10 cellular contexts compared by ENCODE assay signal in genomic region chr14:21084988-21085853, GRCh38. TPM values are rescaled to one million over a fixed set of nuclear protein-coding genes. Genes with fewer than 3 reads are reported as not detected.
DNase-seq lines count a peak whose midpoint lies in the region; ATAC-seq, FAIRE-seq and TF ChIP-seq lines count a peak whose summit lies in the region.
"Had no signal": no experiment of that assay in that cellular context is flagged by ENCODE, and none has a peak within 500 bp of the region (broad histone marks: within the 10 kb centered on the region; RNA-seq: fewer than 3 reads in every experiment).

No MANE protein-coding gene starts in this region.

- no peaks in the 10 kb centered on the region for H3K27me3 Mint-ChIP-seq in CD4-positive, alpha-beta T cell
- peaks cover 18% of the 10 kb centered on the region for H3K27me3 Mint-ChIP-seq in neural progenitor cell (ENCODE audit: insufficient read depth, low read depth)

- no peak for TF ChIP-seq CTCF in CD4-positive, alpha-beta T cell (IDR thresholded peaks at IDR 0.05)
- no peak for TF ChIP-seq CTCF in fibroblast of pulmonary artery (IDR thresholded peaks at IDR 0.05; ENCODE audit: low read length, missing control alignments)
- TF ChIP-seq CTCF in neural progenitor cell (IDR thresholded peaks at IDR 0.05): no peak

- POLR2A ChIA-PET in CD4-positive, alpha-beta T cell (lab: Charles Lee): no interaction called here

- H3K27me3 ChIP-seq in CD4-positive, alpha-beta T cell (ENCODE audit: control insufficient read depth, insufficient read depth, low read length): no peaks in the 10 kb centered on the region
- no peaks in the 10 kb centered on the region for H3K27me3 ChIP-seq in neural progenitor cell

- peaks cover 47% of the 10 kb centered on the region for H3F3A ChIP-seq in neural progenitor cell (ENCODE audit: low read depth)

- H3K4me1 Mint-ChIP-seq in CD4-positive, alpha-beta T cell (ENCODE audit: low read depth): peaks cover 33% of the 10 kb centered on the region
- H3K4me1 Mint-ChIP-seq in neural progenitor cell: peaks cover 34% of the 10 kb centered on the region

- H3K9ac ChIP-seq in neural progenitor cell: no peak overlapping the region

- peaks cover 6% of the 10 kb centered on the region for H3K36me3 Mint-ChIP-seq in CD4-positive, alpha-beta T cell (ENCODE audit: low read depth)
- H3K36me3 Mint-ChIP-seq in neural progenitor cell: peaks cover 63% of the 10 kb centered on the region

- peaks cover 2% of the 10 kb centered on the region for H3K36me3 ChIP-seq in neural progenitor cell

- peak overlapping the region; percentile 55 for H3K27ac Mint-ChIP-seq in CD4-positive, alpha-beta T cell
- H3K27ac Mint-ChIP-seq in neural progenitor cell: no peak overlapping the region

- intact Hi-C loops in CD4-positive, alpha-beta T cell (cut with DNase I, micrococcal nuclease): loop anchor here in 1 of 2 experiments (10.0 kb wide), 1 partner anchor 620 kb away; the partner anchor contains the start of genes PIP4P1 and PNP

- H3K4me1 ChIP-seq in neural progenitor cell: peaks cover 4% of the 10 kb centered on the region

- H3K27ac ChIP-seq in CD4-positive, alpha-beta T cell (ENCODE audit: low read depth, low read length): no peak overlapping the region
- H3K27ac ChIP-seq in neural progenitor cell: no peak overlapping the region

- no peak overlapping the region for H2AFZ ChIP-seq in neural progenitor cell (replicated peaks)

- H4K20me1 ChIP-seq in neural progenitor cell (ENCODE audit: low read depth): peaks cover 35% of the 10 kb centered on the region

- ATAC-seq in CD4-positive, alpha-beta T cell (ENCODE audit: poor library complexity): no peak
- ATAC-seq in GM21723 (IDR thresholded peaks at IDR 0.05; ENCODE audit: unreplicated experiment) (no peak), GM21423 (IDR thresholded peaks at IDR 0.05; ENCODE audit: unreplicated experiment) (no peak)

- peaks cover 8% of the 10 kb centered on the region for H3K79me2 ChIP-seq in neural progenitor cell (ENCODE audit: low read depth)

- no peak for DNase-seq in CD4-positive, alpha-beta T cell
- peak; percentile 81 for DNase-seq in RCC 7860 (ENCODE audit: low spot score)
- DNase-seq in fibroblast of pulmonary artery (ENCODE audit: low read depth): peak; percentile 62
- DNase-seq in neural progenitor cell (ENCODE audit: low spot score): no peak
- DNase-seq in activated CD4-positive, alpha-beta T cell treated with anti-CD3 and anti-CD28 coated beads for 4 hours: no peak
- no peak for DNase-seq in cerebellum (ENCODE audit: low spot score)
- DNase-seq: NCI-H2107 had no signal

- CTCF ChIA-PET in CD4-positive, alpha-beta T cell (lab: Charles Lee): no interaction called here

- FAIRE-seq in RCC 7860 (lab: Jason Lieb, UNC): peak; percentile 81

- no peaks in the 10 kb centered on the region for H3K9me3 Mint-ChIP-seq in CD4-positive, alpha-beta T cell
- peaks cover 9% of the 10 kb centered on the region for H3K9me3 Mint-ChIP-seq in neural progenitor cell

- no peak overlapping the region for H3K4me2 ChIP-seq in neural progenitor cell

- H3K9me3 ChIP-seq in CD4-positive, alpha-beta T cell (ENCODE audit: control insufficient read depth, low read length): no peaks in the 10 kb centered on the region
- no peaks in the 10 kb centered on the region for H3K9me3 ChIP-seq in neural progenitor cell (ENCODE audit: low read depth)

- no peak overlapping the region for H3K4me3 Mint-ChIP-seq in CD4-positive, alpha-beta T cell
- H3K4me3 Mint-ChIP-seq in neural progenitor cell: peak overlapping the region; percentile 12

- H3K4me3 ChIP-seq in fibroblast of pulmonary artery (replicated peaks; ENCODE audit: low read depth, low read length): no peak overlapping the region
- no peak overlapping the region for H3K4me3 ChIP-seq in neural progenitor cell

RNA-seq across cellular contexts. Expression of gene ZNF219, which starts 13.2 kb away (rescaled TPM):
- 10 to 100 TPM; 15.2 to 15.5 TPM for total RNA-seq in CD4-positive, alpha-beta T cell
- total RNA-seq in neural progenitor cell (ENCODE audit: low replicate concordance) (46.2 and 231 TPM in 2 replicates), cerebellum (15.0 TPM)

RNA-seq across cellular contexts. Expression of gene ARHGEF40, which starts 15.1 kb away (rescaled TPM):
- total RNA-seq in CD4-positive, alpha-beta T cell: 1 to 10 TPM; 1.2 to 1.3 TPM
- total RNA-seq in neural progenitor cell (ENCODE audit: low replicate concordance): 15.0 and 46.0 TPM in 2 replicates
- 27.2 TPM for total RNA-seq in cerebellum

RNA-seq across cellular contexts. Expression of gene TMEM253, which starts 15.6 kb away (rescaled TPM):
- total RNA-seq in CD4-positive, alpha-beta T cell: not detected
- total RNA-seq in neural progenitor cell (ENCODE audit: low replicate concordance): 0.22 and 1.3 TPM in 2 replicates
- not detected for total RNA-seq in cerebellum

RNA-seq across cellular contexts. Expression of gene RNASE8, which starts 27.6 kb away (rescaled TPM):
- total RNA-seq in CD4-positive, alpha-beta T cell: not detected
- total RNA-seq in neural progenitor cell (ENCODE audit: low replicate concordance) (not detected in 2 replicates), cerebellum (not detected)
- total RNA-seq: subcutaneous adipose tissue had no signal

RNA-seq across cellular contexts. Expression of gene RNASE7, which starts 43.1 kb away (rescaled TPM):
- total RNA-seq in CD4-positive, alpha-beta T cell: not detected
- total RNA-seq in neural progenitor cell (ENCODE audit: low replicate concordance) (not detected in 2 replicates), cerebellum (not detected)
- total RNA-seq: subcutaneous adipose tissue had no signal

Comparison
In these comparisons a context has a peak if more than half of its experiments do, and no peak if none do; other contexts are left out.
1. DNase-seq: peak in RCC 7860 (single experiment) and fibroblast of pulmonary artery (single experiment); none in CD4-positive, alpha-beta T cell (0 of 10), neural progenitor cell (single experiment), activated CD4-positive, alpha-beta T cell treated with anti-CD3 and anti-CD28 coated beads for 4 hours (0 of 2) and cerebellum (single experiment).